Comparison of ENCODE assay signal across 8 cellular contexts in the genomic region with DNA sequence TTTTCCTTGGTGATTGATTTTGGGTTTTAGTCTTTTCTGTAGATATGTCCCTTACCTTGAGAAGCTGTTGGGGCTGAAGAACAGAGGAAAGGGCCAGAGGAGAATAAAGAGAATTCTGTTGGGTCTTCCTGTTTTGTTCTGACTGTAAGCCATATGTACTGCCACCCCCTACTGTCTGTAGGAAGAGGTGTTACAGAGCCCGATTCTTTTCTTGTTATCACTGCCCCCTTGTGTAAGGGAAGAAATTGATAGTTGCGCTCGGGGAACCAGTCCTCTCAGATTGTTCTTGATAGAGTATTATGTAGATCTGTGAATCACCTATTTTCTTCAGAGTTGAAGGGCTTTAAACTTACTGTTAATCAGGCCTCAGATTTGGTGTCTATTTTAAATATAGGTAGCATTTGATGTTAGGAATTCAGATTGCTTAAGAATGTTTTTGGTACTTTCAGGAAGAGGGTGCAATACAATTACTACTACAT. TPM values are rescaled to one million over a fixed set of nuclear protein-coding genes. Genes with fewer than 3 reads are reported as not detected.
DNase-seq lines count a peak whose midpoint lies in the region; ATAC-seq, FAIRE-seq and TF ChIP-seq lines count a peak whose summit lies in the region.

No MANE protein-coding gene starts in this region.

- H3K4me1 Mint-ChIP-seq in activated naive CD4-positive, alpha-beta T cell treated with anti-CD3 and anti-CD28 coated beads, Interleukin-2, amount 50 U/mL, for 24 hours, result peaks cover 27% of the 10 kb centered on the region

- peaks cover 2% of the 10 kb centered on the region for H3K36me3 Mint-ChIP-seq in activated naive CD4-positive, alpha-beta T cell treated with anti-CD3 and anti-CD28 coated beads, Interleukin-2, amount 50 U/mL, for 24 hours

- H3K27me3 Mint-ChIP-seq in activated naive CD4-positive, alpha-beta T cell treated with anti-CD3 and anti-CD28 coated beads, Interleukin-2, amount 50 U/mL, for 24 hours, result no peaks in the 10 kb centered on the region

- no peak overlapping the region for H3K27ac Mint-ChIP-seq in activated naive CD4-positive, alpha-beta T cell treated with anti-CD3 and anti-CD28 coated beads, Interleukin-2, amount 50 U/mL, for 24 hours

- ATAC-seq in GM21717 (IDR thresholded peaks at IDR 0.05; ENCODE audit: unreplicated experiment), result peak; percentile 80
- peak; percentile 49 to 69 (median 56) for ATAC-seq in psoas muscle

- H3K9me3 ChIP-seq in psoas muscle, result no peaks in the 10 kb centered on the region

- no peak overlapping the region for H3K27ac ChIP-seq in psoas muscle

- H3K4me3 ChIP-seq in LNCaP clone FGC (ENCODE audit: low read depth, low read length), result no peak overlapping the region
- H3K4me3 ChIP-seq in psoas muscle, result peak overlapping the region; percentile 85

- intact Hi-C loops in head of caudate nucleus (cut with DNase I), result no loop called here
- intact Hi-C loops in psoas muscle (cut with DNase I), result loop anchor here (1.0 to 5.0 kb wide), 3 partner anchors 151 to 263 kb away; no protein-coding TSS in a partner anchor

- TF ChIP-seq CTCF in LNCaP clone FGC (IDR thresholded peaks at IDR 0.05; ENCODE audit: control insufficient read depth, extremely low read depth, insufficient read depth) (peak; percentile 97), psoas muscle (IDR thresholded peaks at IDR 0.05) (peak; percentile 70)

- WGBS in psoas muscle, 3 donors, result 2 to 7% (median 3%) methylated on average over 3 of the region's 3 CpGs

- peak overlapping the region; percentile 40 for H3K4me3 Mint-ChIP-seq in activated naive CD4-positive, alpha-beta T cell treated with anti-CD3 and anti-CD28 coated beads, Interleukin-2, amount 50 U/mL, for 24 hours

- H3K9me3 Mint-ChIP-seq in activated naive CD4-positive, alpha-beta T cell treated with anti-CD3 and anti-CD28 coated beads, Interleukin-2, amount 50 U/mL, for 24 hours, result no peaks in the 10 kb centered on the region

- H3K27me3 ChIP-seq in psoas muscle (ENCODE audit: insufficient read depth in 3 of 3, low read length in 2 of 3), result no peaks in the 10 kb centered on the region

- no peaks in the 10 kb centered on the region for H3K36me3 ChIP-seq in psoas muscle (ENCODE audit: insufficient read depth in 1 of 2, low read depth in 1 of 2)

- DNase-seq in Daoy (ENCODE audit: low read depth) (peak; percentile 84), LNCaP clone FGC (ENCODE audit: low read depth) (peak; percentile 58), RCC 7860 (ENCODE audit: low spot score) (peak; percentile 87), head of caudate nucleus (peak in 33 of 42 donors; percentile 20 to 86 (median 56)), psoas muscle (no peak), UCSD-AML1 (lab: John Stamatoyannopoulos, UW; ENCODE audit: unreplicated experiment) (no peak)

- H3K4me1 ChIP-seq in psoas muscle, result peaks cover 11% of the 10 kb centered on the region

- FAIRE-seq in RCC 7860 (lab: Jason Lieb, UNC), result peak; percentile 93

RNA-seq across cellular contexts. Expression of gene TANC2, which starts 2.4 kb away (rescaled TPM):
- 19.4 and 46.0 TPM in 2 replicates for total RNA-seq in Daoy (2014; rRNA removed; shearing (Covaris generic))
- 10 to 100 TPM in 2 of 4 donors, 1 to 10 TPM in 2; 6.1 to 12.4 (median 9.6) TPM for total RNA-seq in psoas muscle
- polyA plus RNA-seq in psoas muscle, result 1 to 10 TPM; 1.2 to 4.9 (median 1.8) TPM

Comparison
In these comparisons a context has a peak if more than half of its experiments do, and no peak if none do; other contexts are left out.
1. DNase-seq: peak in Daoy (single experiment), LNCaP clone FGC (single experiment), RCC 7860 (single experiment) and head of caudate nucleus (33 of 42); none in psoas muscle (0 of 2) and UCSD-AML1 (single experiment).